21 cellular contexts compared by ENCODE assay signal in genomic region chr9:91255327-91255726, GRCh38.
A peak's percentile ranks its signal among the peaks of the same experiment; 100 is the strongest.
DNase-seq lines count a peak whose midpoint lies in the region; ATAC-seq, FAIRE-seq and TF ChIP-seq lines count a peak whose summit lies in the region.
"Had no signal": no experiment of that assay in that cellular context is flagged by ENCODE, and none has a peak within 500 bp of the region (broad histone marks: within the 10 kb centered on the region; RNA-seq: fewer than 3 reads in every experiment).

No MANE protein-coding gene starts in this region.

- CTCF ChIA-PET in Caco-2 (lab: Charles Lee) (no interaction called here), WTC11 (lab: Charles Lee) (interaction anchor here (0.8 kb wide), 1 partner anchor 19 kb away, joined by 3 read pairs; no protein-coding TSS in a partner anchor)
- CTCF ChIA-PET in CD4-positive, alpha-beta memory T cell (lab: Charles Lee; ENCODE audit: partially characterized antibody) = no interaction called here

- DNase-seq in A172 (ENCODE audit: low spot score) (peak; percentile 11), H54 (ENCODE audit: insufficient read length, low spot score) (no peak), astrocyte of the cerebellum (ENCODE audit: low read depth) (peak; percentile 16), hepatic stellate cell (ENCODE audit: low spot score) (peak; percentile 59), pons (ENCODE audit: low spot score) (no peak), Caco-2 (no peak), WTC11 (ENCODE audit: low spot score) (no peak)
- no peak for DNase-seq in CD4-positive, alpha-beta memory T cell
- DNase-seq: activated CD4-positive, alpha-beta T cell treated with anti-CD3 and anti-CD28 coated beads for 1 hour; activated CD8-positive, alpha-beta memory T cell treated with anti-CD3 and anti-CD28 coated beads, Interleukin-2, amount 50 U/mL, for 4 hours; activated naive CD4-positive, alpha-beta T cell treated with anti-CD3 and anti-CD28 coated beads for 36 hours; central memory CD4-positive, alpha-beta T cell; hippocampal formation; left cardiac atrium; MV-4-11; naive B cell; RPMI8226; stimulated activated CD4-positive, alpha-beta T cell treated with anti-CD3 and anti-CD28 coated beads, Interleukin-2, amount 100 ng/mL, for 24 hours; T-helper 17 cell had no signal

- no peaks in the 10 kb centered on the region for H3K27me3 Mint-ChIP-seq in Caco-2 (ENCODE audit: insufficient read depth, unreplicated experiment)
- no peaks in the 10 kb centered on the region for H3K27me3 Mint-ChIP-seq in CD4-positive, alpha-beta memory T cell
- H3K27me3 Mint-ChIP-seq in WTC11 (ENCODE audit: low read depth) = no peaks in the 10 kb centered on the region
- H3K27me3 Mint-ChIP-seq: naive B cell, T-helper 17 cell had no signal

- H3K36me3 Mint-ChIP-seq in Caco-2 (ENCODE audit: insufficient read depth, unreplicated experiment) (no peaks in the 10 kb centered on the region), WTC11 (no peaks in the 10 kb centered on the region)
- H3K36me3 Mint-ChIP-seq in CD4-positive, alpha-beta memory T cell = peaks cover 0 to 1% of the 10 kb centered on the region in 2 donors
- H3K36me3 Mint-ChIP-seq: naive B cell had no signal

- no peaks in the 10 kb centered on the region for H3K4me1 Mint-ChIP-seq in Caco-2 (ENCODE audit: low read depth, unreplicated experiment)
- H3K4me1 Mint-ChIP-seq in CD4-positive, alpha-beta memory T cell = peaks cover 7 to 20% (median 9%) of the 10 kb centered on the region in 4 donors
- no peaks in the 10 kb centered on the region for H3K4me1 Mint-ChIP-seq in WTC11
- H3K4me1 Mint-ChIP-seq: naive B cell had no signal

- H3K9me3 Mint-ChIP-seq in Caco-2 (ENCODE audit: unreplicated experiment) (no peaks in the 10 kb centered on the region), WTC11 (no peaks in the 10 kb centered on the region)
- peaks cover 0 to 1% (median 0%) of the 10 kb centered on the region in 8 donors for H3K9me3 Mint-ChIP-seq in CD4-positive, alpha-beta memory T cell
- H3K9me3 Mint-ChIP-seq: activated naive CD4-positive, alpha-beta T cell treated with anti-CD3 and anti-CD28 coated beads for 36 hours; naive B cell had no signal

- POLR2A ChIA-PET in Caco-2 (lab: Charles Lee) = no interaction called here
- POLR2A ChIA-PET in CD4-positive, alpha-beta memory T cell (lab: Charles Lee; ENCODE audit: partially characterized antibody) = no interaction called here
- POLR2A ChIA-PET in WTC11 (lab: Charles Lee) = no interaction called here

- ATAC-seq in WTC11 = no peak
- ATAC-seq: A549, left cardiac atrium, T-helper 17 cell had no signal

- intact Hi-C loops in Caco-2 (cut with micrococcal nuclease; ENCODE audit: unreplicated experiment) = no loop called here
- intact Hi-C loops in CD4-positive, alpha-beta memory T cell (cut with micrococcal nuclease) = no loop called here

- H3K27ac ChIP-seq in CD4-positive, alpha-beta memory T cell (ENCODE audit: low read depth, low read length) = no peak overlapping the region
- H3K27ac ChIP-seq: A549, thoracic aorta had no signal

- no peaks in the 10 kb centered on the region for H3K9me3 ChIP-seq in Caco-2
- H3K9me3 ChIP-seq in CD4-positive, alpha-beta memory T cell (ENCODE audit: control insufficient read depth in 1 of 2, low read length in 2 of 2) = no peaks in the 10 kb centered on the region
- H3K9me3 ChIP-seq: A549, thoracic aorta had no signal

- in situ Hi-C loops in astrocyte of the cerebellum (cut with HindIII; ENCODE audit: low sequenced_read_pairs) = no loop called here

- no peak for TF ChIP-seq POLR2A in H54 (IDR thresholded peaks at IDR 0.05; ENCODE audit: low read depth, low read length)

- peak; percentile 57 for FAIRE-seq in H54 (lab: Jason Lieb, UNC)

- no peak overlapping the region for H3K27ac Mint-ChIP-seq in Caco-2 (ENCODE audit: unreplicated experiment)
- no peak overlapping the region for H3K27ac Mint-ChIP-seq in CD4-positive, alpha-beta memory T cell
- H3K27ac Mint-ChIP-seq in WTC11 = no peak overlapping the region
- H3K27ac Mint-ChIP-seq: activated naive CD4-positive, alpha-beta T cell treated with anti-CD3 and anti-CD28 coated beads for 36 hours; naive B cell; T-helper 17 cell had no signal

- no TSS peak for BruUV-seq in Caco-2 (replicated peaks; lab: Mats Ljungman, UMichigan)

- H3K4me3 ChIP-seq in astrocyte of the cerebellum (ENCODE audit: low read depth, low read length) = no peak overlapping the region
- H3K4me3 ChIP-seq in Caco-2 (ENCODE audit: low read depth, low read length) = no peak overlapping the region
- no peak overlapping the region for H3K4me3 ChIP-seq in CD4-positive, alpha-beta memory T cell (ENCODE audit: low read length in 2 of 2)
- H3K4me3 ChIP-seq: A549, thoracic aorta had no signal

- H3K4me1 ChIP-seq in Caco-2 = no peaks in the 10 kb centered on the region
- H3K4me1 ChIP-seq in CD4-positive, alpha-beta memory T cell (ENCODE audit: insufficient read depth, low read length) = no peaks in the 10 kb centered on the region
- H3K4me1 ChIP-seq: A549 had no signal

- no peaks in the 10 kb centered on the region for H3K36me3 ChIP-seq in Caco-2 (ENCODE audit: control insufficient read depth, insufficient read depth, low read length)
- H3K36me3 ChIP-seq in CD4-positive, alpha-beta memory T cell (ENCODE audit: insufficient read depth, low read length) = no peaks in the 10 kb centered on the region
- H3K36me3 ChIP-seq: thoracic aorta had no signal

- no peaks in the 10 kb centered on the region for H3K27me3 ChIP-seq in Caco-2 (replicated peaks; ENCODE audit: control insufficient read depth, insufficient read depth, low read length)
- no peaks in the 10 kb centered on the region for H3K27me3 ChIP-seq in CD4-positive, alpha-beta memory T cell (ENCODE audit: insufficient read depth, low read length)

- no peak for TF ChIP-seq CTCF in astrocyte of the cerebellum (IDR thresholded peaks at IDR 0.05; ENCODE audit: low read depth, low read length, missing control alignments)
- TF ChIP-seq CTCF in Caco-2 (IDR thresholded peaks at IDR 0.05; ENCODE audit: insufficient read depth in 1 of 2, low read depth in 1 of 2, low read length in 1 of 2, severe bottlenecking in 1 of 2, unreplicated experiment in 1 of 2) = no peak
- TF ChIP-seq CTCF in WTC11 (IDR thresholded peaks at IDR 0.05) = no peak

- H3K4me3 Mint-ChIP-seq in Caco-2 (ENCODE audit: unreplicated experiment) = no peak overlapping the region
- H3K4me3 Mint-ChIP-seq in CD4-positive, alpha-beta memory T cell = no peak overlapping the region
- H3K4me3 Mint-ChIP-seq in WTC11 = no peak overlapping the region
- H3K4me3 Mint-ChIP-seq: activated naive CD4-positive, alpha-beta T cell treated with anti-CD3 and anti-CD28 coated beads for 36 hours; naive B cell; T-helper 17 cell had no signal

TF ChIP-seq in WTC11, 78 proteins besides CTCF, POLR2A, EP300 and RAD21:
- TF ChIP-seq GTF2I (CRISPR knock-in tag; conservative IDR thresholded peaks at IDR 0.05) = no peak
- TF ChIP-seq ZNF232 (CRISPR knock-in tag; IDR thresholded peaks at IDR 0.05) = no peak
- no peak for TF ChIP-seq USF2 (CRISPR knock-in tag; IDR thresholded peaks at IDR 0.05)
- no peak for TF ChIP-seq NFATC4 (CRISPR knock-in tag; IDR thresholded peaks at IDR 0.05)
- TF ChIP-seq TP53 (CRISPR knock-in tag; IDR thresholded peaks at IDR 0.05) = no peak
- no peak for TF ChIP-seq TEAD4 (CRISPR knock-in tag; IDR thresholded peaks at IDR 0.05)
- TF ChIP-seq TCF7 (CRISPR knock-in tag; IDR thresholded peaks at IDR 0.05; ENCODE audit: low read depth) = no peak
- no peak for TF ChIP-seq KAT7 (CRISPR knock-in tag; IDR thresholded peaks at IDR 0.05; ENCODE audit: borderline replicate concordance)

Comparison
In these comparisons a context has a peak if more than half of its experiments do, and no peak if none do; other contexts are left out.
1. DNase-seq: peak in A172 (single experiment), astrocyte of the cerebellum (single experiment) and hepatic stellate cell (single experiment); none in H54 (single experiment), pons (single experiment), Caco-2 (0 of 2), CD4-positive, alpha-beta memory T cell (0 of 5) and WTC11 (single experiment).